Comparison of ENCODE assay signal across 28 cellular contexts in the genomic region with DNA sequence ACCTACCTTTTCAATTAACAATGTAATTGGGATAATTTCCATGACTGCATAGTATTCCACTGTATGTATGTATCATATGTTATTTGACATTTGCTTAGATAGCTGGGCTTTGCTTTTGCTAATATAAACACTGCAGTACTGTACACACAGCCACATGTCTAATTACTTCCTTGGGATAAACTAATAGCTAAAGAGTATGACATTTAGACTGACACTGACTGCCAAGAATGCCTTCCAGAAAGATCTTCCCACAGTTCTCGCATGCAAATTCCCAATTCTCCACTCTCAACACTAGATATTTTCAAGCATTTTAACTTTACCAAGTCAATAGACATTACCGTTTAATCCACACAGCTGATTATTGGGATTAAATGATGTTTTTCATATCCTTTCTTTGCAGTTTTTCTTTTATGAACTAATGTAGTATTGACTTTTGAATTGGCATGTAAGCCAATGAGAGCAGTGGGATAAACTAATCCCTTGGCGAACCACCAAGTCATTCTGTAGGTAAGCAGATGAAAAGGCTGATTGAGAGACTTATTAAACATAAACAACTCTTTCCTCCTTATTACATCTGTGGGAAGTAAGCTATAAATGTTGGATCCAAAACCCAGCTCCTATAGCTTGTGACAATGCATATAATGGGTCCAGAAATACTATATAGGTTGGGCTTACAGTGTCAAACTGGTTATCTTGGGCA. TPM values are rescaled to one million over a fixed set of nuclear protein-coding genes. Genes with fewer than 3 reads are reported as not detected.
"Had no signal": no experiment of that assay in that cellular context is flagged by ENCODE, and none has a peak within 500 bp of the region (broad histone marks: within the 10 kb centered on the region; RNA-seq: fewer than 3 reads in every experiment).

No MANE protein-coding gene starts in this region.

- DNase-seq: activated CD4-positive, alpha-beta memory T cell treated with anti-CD3 and anti-CD28 coated beads, Interleukin-2, amount 10 ng/mL, durations not matched to agents 7 days and 5 days; activated CD4-positive, alpha-beta T cell treated with anti-CD3 and anti-CD28 coated beads for 1 hour; activated CD4-positive, alpha-beta T cell treated with anti-CD3 and anti-CD28 coated beads for 4 hours; activated CD4-positive, alpha-beta T cell treated with anti-CD3 and anti-CD28 coated beads, Interleukin-2, amount 10 ng/mL, durations not matched to agents 7 days and 5 days; activated CD4-positive, alpha-beta T cell treated with anti-CD3 and anti-CD28 coated beads, Interleukin-2, amount 50 U/mL, for 4 hours; activated CD8-positive, alpha-beta memory T cell treated with anti-CD3 and anti-CD28 coated beads for 24 hours; activated effector memory CD4-positive, alpha-beta T cell treated with Interleukin-2 at 50 U/mL for 16 hours; activated gamma-delta T cell treated with Interleukin-2 at 50 U/mL for 16 hours; activated naive CD4-positive, alpha-beta T cell treated with anti-CD3 and anti-CD28 coated beads, Interleukin-2, amount 50 U/mL, for 16 hours; activated naive CD4-positive, alpha-beta T cell treated with Interleukin-2 at 50 U/mL for 16 hours; activated T-cell treated with anti-CD3 and anti-CD28 coated beads, Interleukin-2, amount 50 U/mL, for 4 hours; amniotic stem cell; anterior cingulate cortex; brain microvascular endothelial cell; colonic mucosa; effector CD8-positive, alpha-beta T cell; esophagus squamous epithelium; foreskin keratinocyte; gastrocnemius medialis; glutamatergic neuron; heart left ventricle; T-helper 2 cell had no signal

- H3K27ac Mint-ChIP-seq: activated CD4-positive, alpha-beta memory T cell treated with anti-CD3 and anti-CD28 coated beads, Interleukin-2, amount 10 ng/mL, durations not matched to agents 7 days and 5 days; activated CD4-positive, alpha-beta T cell treated with anti-CD3 and anti-CD28 coated beads, Interleukin-2, amount 10 ng/mL, durations not matched to agents 7 days and 5 days; activated naive CD8-positive, alpha-beta T cell; activated T-helper 17 cell treated with anti-CD3 and anti-CD28 coated beads, Interleukin-2, amount 50 U/mL, for 72 hours; WTC11 had no signal

- H3K4me1 ChIP-seq: colonic mucosa had no signal

- H3K4me3 ChIP-seq: colonic mucosa, esophagus squamous epithelium, gastrocnemius medialis, heart left ventricle had no signal

- H3K9me3 ChIP-seq: colonic mucosa, esophagus squamous epithelium, gastrocnemius medialis, heart left ventricle had no signal

- H3K27ac ChIP-seq: brain microvascular endothelial cell, colonic mucosa, epithelial cell of prostate, foreskin keratinocyte, gastrocnemius medialis, heart left ventricle had no signal

- H3K4me3 Mint-ChIP-seq: activated CD4-positive, alpha-beta memory T cell treated with anti-CD3 and anti-CD28 coated beads, Interleukin-2, amount 10 ng/mL, durations not matched to agents 7 days and 5 days; activated CD4-positive, alpha-beta T cell treated with anti-CD3 and anti-CD28 coated beads, Interleukin-2, amount 10 ng/mL, durations not matched to agents 7 days and 5 days; activated naive CD8-positive, alpha-beta T cell; activated T-cell treated with anti-CD3 and anti-CD28 coated beads, Interleukin-2, amount 50 U/mL, for 4 hours; activated T-helper 17 cell treated with anti-CD3 and anti-CD28 coated beads, Interleukin-2, amount 50 U/mL, for 72 hours; WTC11 had no signal

- H3K36me3 Mint-ChIP-seq: activated naive CD8-positive, alpha-beta T cell; WTC11 had no signal

- H3K27me3 ChIP-seq: brain microvascular endothelial cell, colonic mucosa, foreskin keratinocyte, gastrocnemius medialis, heart left ventricle had no signal

- H3K36me3 ChIP-seq: brain microvascular endothelial cell, colonic mucosa, esophagus squamous epithelium, gastrocnemius medialis, heart left ventricle had no signal

- H3K4me1 Mint-ChIP-seq: activated CD4-positive, alpha-beta memory T cell treated with anti-CD3 and anti-CD28 coated beads, Interleukin-2, amount 10 ng/mL, durations not matched to agents 7 days and 5 days; activated CD4-positive, alpha-beta T cell treated with anti-CD3 and anti-CD28 coated beads, Interleukin-2, amount 10 ng/mL, durations not matched to agents 7 days and 5 days; activated T-helper 17 cell treated with anti-CD3 and anti-CD28 coated beads, Interleukin-2, amount 50 U/mL, for 72 hours had no signal

- H3K9me3 Mint-ChIP-seq: activated CD4-positive, alpha-beta memory T cell treated with anti-CD3 and anti-CD28 coated beads, Interleukin-2, amount 10 ng/mL, durations not matched to agents 7 days and 5 days; activated CD4-positive, alpha-beta T cell treated with anti-CD3 and anti-CD28 coated beads, Interleukin-2, amount 10 ng/mL, durations not matched to agents 7 days and 5 days; activated T-cell treated with anti-CD3 and anti-CD28 coated beads, Interleukin-2, amount 50 U/mL, for 4 hours; activated T-helper 17 cell treated with anti-CD3 and anti-CD28 coated beads, Interleukin-2, amount 50 U/mL, for 72 hours had no signal

RNA-seq across cellular contexts. Expression of a gene that starts 55.5 kb away (rescaled TPM):
- total RNA-seq: chondrocyte, endothelial cell of umbilical vein had no signal
